In the genomic region with DNA sequence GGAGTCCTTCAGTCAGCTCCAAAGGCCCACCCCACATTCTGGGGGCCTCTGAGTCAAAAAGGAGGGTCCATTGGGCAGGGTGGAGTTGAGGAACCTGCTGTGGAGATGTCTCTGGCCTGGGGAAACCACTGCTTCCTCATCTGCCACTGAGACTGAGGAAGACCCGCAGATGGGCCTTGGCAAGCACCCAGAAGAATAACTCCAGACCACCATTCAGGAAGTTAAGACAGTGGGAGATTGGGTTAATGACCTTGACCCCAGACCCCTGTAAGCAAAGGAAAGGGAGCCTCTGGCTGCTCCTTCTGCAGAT, we compare ENCODE assay signal across 8 cellular contexts. TPM values are rescaled to one million over a fixed set of nuclear protein-coding genes. Genes with fewer than 3 reads are reported as not detected.
DNase-seq lines count a peak whose midpoint lies in the region; ATAC-seq and TF ChIP-seq lines count a peak whose summit lies in the region.

No MANE protein-coding gene starts in this region.

- intact Hi-C loops in activated CD4-positive, alpha-beta T cell treated with anti-CD3 and anti-CD28 coated beads, Interleukin-2, amount 10 ng/mL, durations not matched to agents 24 days and 14 days (cut with micrococcal nuclease) = no loop called here
- intact Hi-C loops in vagina (cut with DNase I) = no loop called here

- no peak for TF ChIP-seq POLR2A in NB4 (IDR thresholded peaks at IDR 0.05; ENCODE audit: extremely low read depth, insufficient read length)
- no peak for TF ChIP-seq POLR2A in vagina (IDR thresholded peaks at IDR 0.05)

- H3K27ac ChIP-seq in rectal smooth muscle tissue (ENCODE audit: low read depth, low read length) = no peak overlapping the region
- H3K27ac ChIP-seq in vagina = no peak overlapping the region

- H3K27ac Mint-ChIP-seq in activated CD4-positive, alpha-beta T cell treated with anti-CD3 and anti-CD28 coated beads, Interleukin-2, amount 10 ng/mL, durations not matched to agents 24 days and 14 days = no peak overlapping the region
- H3K27ac Mint-ChIP-seq in central memory CD8-positive, alpha-beta T cell (ENCODE audit: low read depth) = no peak overlapping the region

- no peak for DNase-seq in activated CD4-positive, alpha-beta T cell treated with anti-CD3 and anti-CD28 coated beads, Interleukin-2, amount 10 ng/mL, durations not matched to agents 24 days and 14 days
- DNase-seq in activated CD4-positive, alpha-beta T cell treated with anti-CD3 and anti-CD28 coated beads for 4 hours = no peak
- DNase-seq in NB4 (ENCODE audit: low read depth) = peak; percentile 93
- no peak for DNase-seq in central memory CD8-positive, alpha-beta T cell (ENCODE audit: low spot score in 2 of 2)
- no peak for DNase-seq in vagina (ENCODE audit: extremely low spot score in 2 of 2)

- no peak for TF ChIP-seq CTCF in NB4 (IDR thresholded peaks at IDR 0.05; ENCODE audit: low read depth, low read length)
- TF ChIP-seq CTCF in vagina (IDR thresholded peaks at IDR 0.05) = no peak

- peak overlapping the region; percentile 85 for H3K4me3 Mint-ChIP-seq in activated CD4-positive, alpha-beta T cell treated with anti-CD3 and anti-CD28 coated beads, Interleukin-2, amount 10 ng/mL, durations not matched to agents 24 days and 14 days
- peak overlapping the region; percentile 70 for H3K4me3 Mint-ChIP-seq in central memory CD8-positive, alpha-beta T cell

- no peak overlapping the region for H3K9ac ChIP-seq in rectal smooth muscle tissue (ENCODE audit: low read length)

- peaks cover 26% of the 10 kb centered on the region for H3K4me1 Mint-ChIP-seq in activated CD4-positive, alpha-beta T cell treated with anti-CD3 and anti-CD28 coated beads, Interleukin-2, amount 10 ng/mL, durations not matched to agents 24 days and 14 days
- H3K4me1 Mint-ChIP-seq in central memory CD8-positive, alpha-beta T cell = peaks cover 6% of the 10 kb centered on the region

- no peaks in the 10 kb centered on the region for H3K9me3 Mint-ChIP-seq in activated CD4-positive, alpha-beta T cell treated with anti-CD3 and anti-CD28 coated beads, Interleukin-2, amount 10 ng/mL, durations not matched to agents 24 days and 14 days
- no peaks in the 10 kb centered on the region for H3K9me3 Mint-ChIP-seq in central memory CD8-positive, alpha-beta T cell

- no peaks in the 10 kb centered on the region for H3K27me3 Mint-ChIP-seq in activated CD4-positive, alpha-beta T cell treated with anti-CD3 and anti-CD28 coated beads, Interleukin-2, amount 10 ng/mL, durations not matched to agents 24 days and 14 days
- peaks cover 9% of the 10 kb centered on the region for H3K27me3 Mint-ChIP-seq in central memory CD8-positive, alpha-beta T cell

- peak overlapping the region; percentile 77 for H3K4me3 ChIP-seq in NB4 (ENCODE audit: low read depth, low read length)
- H3K4me3 ChIP-seq in rectal smooth muscle tissue (ENCODE audit: low read length) = peak overlapping the region; percentile 61
- no peak overlapping the region for H3K4me3 ChIP-seq in vagina

- no peak for ATAC-seq in central memory CD8-positive, alpha-beta T cell (replicated peaks; ENCODE audit: extremely low read depth, poor library complexity, severe bottlenecking)
- ATAC-seq in GM19395 (IDR thresholded peaks at IDR 0.05; ENCODE audit: unreplicated experiment) = no peak
- ATAC-seq in HG03045 (IDR thresholded peaks at IDR 0.05; ENCODE audit: unreplicated experiment) = no peak

- H3K27me3 ChIP-seq in rectal smooth muscle tissue (ENCODE audit: control insufficient read depth, insufficient read depth, low read length) = no peaks in the 10 kb centered on the region
- no peaks in the 10 kb centered on the region for H3K27me3 ChIP-seq in vagina

- no peaks in the 10 kb centered on the region for H3K9me3 ChIP-seq in vagina

- no peaks in the 10 kb centered on the region for H3K36me3 Mint-ChIP-seq in activated CD4-positive, alpha-beta T cell treated with anti-CD3 and anti-CD28 coated beads, Interleukin-2, amount 10 ng/mL, durations not matched to agents 24 days and 14 days (ENCODE audit: low read depth)
- no peaks in the 10 kb centered on the region for H3K36me3 Mint-ChIP-seq in central memory CD8-positive, alpha-beta T cell (ENCODE audit: insufficient read depth)

- H3K4me1 ChIP-seq in rectal smooth muscle tissue (ENCODE audit: control insufficient read depth, insufficient read depth, low read length) (no peaks in the 10 kb centered on the region), vagina (peaks cover 5% of the 10 kb centered on the region)

- H3K36me3 ChIP-seq in rectal smooth muscle tissue (ENCODE audit: control insufficient read depth, insufficient read depth, low read length) = no peaks in the 10 kb centered on the region
- H3K36me3 ChIP-seq in vagina = no peaks in the 10 kb centered on the region

RNA-seq across cellular contexts. Expression of gene HSD17B10, which starts 8.1 kb away (rescaled TPM):
- total RNA-seq in activated CD4-positive, alpha-beta T cell treated with anti-CD3 and anti-CD28 coated beads, Interleukin-2, amount 10 ng/mL, durations not matched to agents 24 days and 14 days = 148 and 165 TPM in 2 replicates
- 42.0 TPM for total RNA-seq in vagina

RNA-seq across cellular contexts. Expression of gene RIBC1, which starts 19.6 kb away (rescaled TPM):
- total RNA-seq in activated CD4-positive, alpha-beta T cell treated with anti-CD3 and anti-CD28 coated beads, Interleukin-2, amount 10 ng/mL, durations not matched to agents 24 days and 14 days = 0.44 and 0.54 TPM in 2 replicates
- total RNA-seq in vagina = not detected

RNA-seq across cellular contexts. Expression of gene SMC1A, which starts 19.8 kb away (rescaled TPM):
- total RNA-seq in activated CD4-positive, alpha-beta T cell treated with anti-CD3 and anti-CD28 coated beads, Interleukin-2, amount 10 ng/mL, durations not matched to agents 24 days and 14 days = 141 and 144 TPM in 2 replicates
- total RNA-seq in vagina = 31.4 TPM

Comparison
In these comparisons a context has a peak if more than half of its experiments do, and no peak if none do; other contexts are left out.
1. H3K4me3 ChIP-seq: peak in NB4 (single experiment) and rectal smooth muscle tissue (single experiment); none in vagina (0 of 2).